ENCODE assay signal across 8 cellular contexts in genomic region chr7:104652865-104653264, GRCh38.
"Had no signal": no experiment of that assay in that cellular context is flagged by ENCODE, and none has a peak within 500 bp of the region (broad histone marks: within the 10 kb centered on the region; RNA-seq: fewer than 3 reads in every experiment).

No MANE protein-coding gene starts in this region.

- DNase-seq: GDM1, GF-D8 had no signal

- FAIRE-seq: G401.6, GM12878, GM12891, GM12892, GM18507, GM19239 had no signal

- ATAC-seq: GM12878 had no signal

- H3K4me3 ChIP-seq: GM12878 had no signal
